29 cellular contexts compared by ENCODE assay signal in the genomic region with DNA sequence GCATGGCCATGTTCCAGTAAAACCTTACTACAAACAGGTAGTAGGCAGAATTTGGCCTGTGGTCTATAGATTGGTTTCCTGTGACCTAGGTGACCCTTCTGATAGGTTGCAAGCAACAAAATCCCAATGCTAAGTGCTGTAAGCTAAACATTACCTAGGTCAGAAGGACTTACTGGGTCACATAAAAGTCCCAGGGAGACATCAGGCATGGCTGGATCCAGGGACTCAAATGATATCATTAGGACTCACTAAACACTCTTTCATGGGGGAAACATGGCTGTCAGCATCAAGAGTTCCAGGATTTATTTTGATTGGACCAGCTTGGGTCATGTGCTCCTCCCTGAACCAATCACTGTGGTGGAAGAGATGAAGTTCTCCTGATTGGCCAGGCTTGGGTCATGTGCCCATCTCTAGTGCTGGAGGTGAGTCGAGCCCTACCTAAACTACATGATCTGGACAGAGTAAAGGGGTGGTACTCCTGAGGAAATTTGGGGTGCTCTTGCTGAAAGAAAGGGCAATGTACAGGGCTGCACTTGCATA. TPM values are rescaled to one million over a fixed set of nuclear protein-coding genes. Genes with fewer than 3 reads are reported as not detected.
"Had no signal": no experiment of that assay in that cellular context is flagged by ENCODE, and none has a peak within 500 bp of the region (broad histone marks: within the 10 kb centered on the region; RNA-seq: fewer than 3 reads in every experiment).

No MANE protein-coding gene starts in this region.

- H3K4me1 Mint-ChIP-seq: activated B cell treated with CpG ODN at 0.5 μM for 24 hours; activated CD4-positive, alpha-beta memory T cell treated with anti-CD3 and anti-CD28 coated beads, Interleukin-2, amount 10 ng/mL, durations not matched to agents 7 days and 5 days; activated naive CD4-positive, alpha-beta T cell treated with anti-CD3 and anti-CD28 coated beads, Interleukin-2, amount 10 ng/mL, durations not matched to agents 7 days and 5 days; activated T-helper 17 cell treated with anti-CD3 and anti-CD28 coated beads, Interleukin-2, amount 50 U/mL, for 72 hours had no signal

- H3K27ac ChIP-seq: brain microvascular endothelial cell, cardiac muscle cell had no signal

- H3K4me3 ChIP-seq: cardiac muscle cell had no signal

- H3K4me3 Mint-ChIP-seq: activated B cell treated with CpG ODN at 0.5 μM for 24 hours; activated CD4-positive, alpha-beta memory T cell treated with anti-CD3 and anti-CD28 coated beads, Interleukin-2, amount 10 ng/mL, durations not matched to agents 7 days and 5 days; activated naive CD4-positive, alpha-beta T cell treated with anti-CD3 and anti-CD28 coated beads, Interleukin-2, amount 10 ng/mL, durations not matched to agents 7 days and 5 days; activated naive CD8-positive, alpha-beta T cell treated with anti-CD3 and anti-CD28 coated beads for 36 hours; activated T-helper 17 cell treated with anti-CD3 and anti-CD28 coated beads, Interleukin-2, amount 50 U/mL, for 72 hours; T-helper 1 cell treated with Interleukin-12 subunit alpha and Interleukin-12 subunit beta and Interleukin-4 antibody, amounts not matched to agents 30 μg/mL and 1 μg/mL, for 36 hours had no signal

- ATAC-seq: Panc1, Right ventricle myocardium inferior had no signal

- H3K27ac Mint-ChIP-seq: activated B cell treated with CpG ODN at 0.5 μM for 24 hours; activated CD4-positive, alpha-beta memory T cell treated with anti-CD3 and anti-CD28 coated beads, Interleukin-2, amount 10 ng/mL, durations not matched to agents 7 days and 5 days; activated naive CD4-positive, alpha-beta T cell treated with anti-CD3 and anti-CD28 coated beads, Interleukin-2, amount 10 ng/mL, durations not matched to agents 7 days and 5 days; activated naive CD8-positive, alpha-beta T cell treated with anti-CD3 and anti-CD28 coated beads for 36 hours; activated T-helper 17 cell treated with anti-CD3 and anti-CD28 coated beads, Interleukin-2, amount 50 U/mL, for 72 hours; T-helper 1 cell treated with Interleukin-12 subunit alpha and Interleukin-12 subunit beta and Interleukin-4 antibody, amounts not matched to agents 30 μg/mL and 1 μg/mL, for 36 hours had no signal

- DNase-seq: activated B cell treated with CpG ODN at 0.5 μM for 24 hours; activated CD4-positive, alpha-beta memory T cell treated with anti-CD3 and anti-CD28 coated beads, Interleukin-2, amount 10 ng/mL, durations not matched to agents 7 days and 5 days; activated CD4-positive, alpha-beta T cell treated with anti-CD3 and anti-CD28 coated beads for 1 hour; activated CD4-positive, alpha-beta T cell treated with anti-CD3 and anti-CD28 coated beads, Interleukin-2, amount 50 U/mL, for 1 hour; activated gamma-delta T cell; activated naive CD4-positive, alpha-beta T cell treated with anti-CD3 and anti-CD28 coated beads, Interleukin-2, amount 10 ng/mL, durations not matched to agents 7 days and 5 days; activated naive CD8-positive, alpha-beta T cell treated with anti-CD3 and anti-CD28 coated beads for 36 hours; activated T-cell treated with anti-CD3 and anti-CD28 coated beads for 4 hours; activated T-cell treated with anti-CD3 and anti-CD28 coated beads, Interleukin-2, amount 50 U/mL, for 48 hours; brain microvascular endothelial cell; MV-4-11; NCI-H1105; NCI-H1436; NCI-H1694 treated with DMSO at 0.1 percent for 48 hours; NCI-H2029 treated with DMSO at 0.1 percent for 48 hours; NCI-H345; NCI-H510A; NCI-H526 treated with DMSO at 0.1 percent for 48 hours; NCI-H82; NK-92 treated with Interleukin-12 subunit alpha and Interleukin-12 subunit beta, amount 100 ng/mL, for 24 hours; OCI-M1; RPMI8226 had no signal

- H3K9me3 Mint-ChIP-seq: activated B cell treated with CpG ODN at 0.5 μM for 24 hours; activated CD4-positive, alpha-beta memory T cell treated with anti-CD3 and anti-CD28 coated beads, Interleukin-2, amount 10 ng/mL, durations not matched to agents 7 days and 5 days; activated naive CD4-positive, alpha-beta T cell treated with anti-CD3 and anti-CD28 coated beads, Interleukin-2, amount 10 ng/mL, durations not matched to agents 7 days and 5 days; activated naive CD8-positive, alpha-beta T cell treated with anti-CD3 and anti-CD28 coated beads for 36 hours; activated T-helper 17 cell treated with anti-CD3 and anti-CD28 coated beads, Interleukin-2, amount 50 U/mL, for 72 hours; T-helper 1 cell treated with Interleukin-12 subunit alpha and Interleukin-12 subunit beta and Interleukin-4 antibody, amounts not matched to agents 30 μg/mL and 1 μg/mL, for 36 hours had no signal

- H3K36me3 Mint-ChIP-seq: activated naive CD4-positive, alpha-beta T cell treated with anti-CD3 and anti-CD28 coated beads, Interleukin-2, amount 10 ng/mL, durations not matched to agents 7 days and 5 days; activated naive CD8-positive, alpha-beta T cell treated with anti-CD3 and anti-CD28 coated beads for 36 hours had no signal

- H3K36me3 ChIP-seq: brain microvascular endothelial cell, cardiac muscle cell had no signal

RNA-seq across cellular contexts. Expression of a gene that starts 16.8 kb away (rescaled TPM):
- total RNA-seq: activated B cell treated with CpG ODN at 0.5 μM for 24 hours; activated CD4-positive, alpha-beta memory T cell treated with anti-CD3 and anti-CD28 coated beads, Interleukin-2, amount 10 ng/mL, durations not matched to agents 7 days and 5 days; activated CD8-positive, alpha-beta memory T cell treated with anti-CD3 and anti-CD28 coated beads for 36 hours; activated naive CD8-positive, alpha-beta T cell treated with anti-CD3 and anti-CD28 coated beads for 36 hours; activated T-helper 17 cell treated with anti-CD3 and anti-CD28 coated beads, Interleukin-2, amount 50 U/mL, for 72 hours; cardiac muscle cell; MCF 10A had no signal
- polyA plus RNA-seq: cardiac muscle cell had no signal
